In genomic region chr12:105393586-105393985, GRCh38 we compare ENCODE assay signal across 21 cellular contexts.
DNase-seq lines count a peak whose midpoint lies in the region; ATAC-seq and TF ChIP-seq lines count a peak whose summit lies in the region.
"Had no signal": no experiment of that assay in that cellular context is flagged by ENCODE, and none has a peak within 500 bp of the region (broad histone marks: within the 10 kb centered on the region; RNA-seq: fewer than 3 reads in every experiment).

No MANE protein-coding gene starts in this region.

- peaks cover 27% of the 10 kb centered on the region for H3K36me3 Mint-ChIP-seq in HFFc6 (ENCODE audit: low read depth)
- H3K36me3 Mint-ChIP-seq in chondrocyte (ENCODE audit: low read depth) = peaks cover 8% of the 10 kb centered on the region
- peaks cover 7% of the 10 kb centered on the region for H3K36me3 Mint-ChIP-seq in activated CD4-positive, alpha-beta memory T cell treated with anti-CD3 and anti-CD28 coated beads for 36 hours

- CTCF ChIA-PET in activated CD4-positive, alpha-beta memory T cell treated with anti-CD3 and anti-CD28 coated beads for 36 hours (lab: Charles Lee) = no interaction called here

- ATAC-seq in GM18907 (IDR thresholded peaks at IDR 0.05; ENCODE audit: unreplicated experiment) = no peak
- ATAC-seq: GM12878, natural killer cell, Panc1, psoas muscle had no signal

- H3K4me1 Mint-ChIP-seq in HFFc6 (ENCODE audit: low read depth) (peaks cover 34% of the 10 kb centered on the region), chondrocyte (ENCODE audit: low read depth) (peaks cover 30% of the 10 kb centered on the region)
- H3K4me1 Mint-ChIP-seq in activated CD4-positive, alpha-beta memory T cell treated with anti-CD3 and anti-CD28 coated beads for 36 hours (ENCODE audit: low read depth) = no peaks in the 10 kb centered on the region

- H3K27ac Mint-ChIP-seq in HFFc6 = peak overlapping the region; percentile 19
- peak overlapping the region; percentile 85 for H3K27ac Mint-ChIP-seq in chondrocyte (ENCODE audit: unreplicated experiment)
- no peak overlapping the region for H3K27ac Mint-ChIP-seq in activated CD4-positive, alpha-beta memory T cell treated with anti-CD3 and anti-CD28 coated beads for 36 hours
- H3K27ac Mint-ChIP-seq: natural killer cell had no signal

- POLR2A ChIA-PET in activated CD4-positive, alpha-beta memory T cell treated with anti-CD3 and anti-CD28 coated beads for 36 hours (lab: Charles Lee) = no interaction called here

- no peak for TF ChIP-seq CTCF in HFFc6 (IDR thresholded peaks at IDR 0.05)
- no peak for TF ChIP-seq CTCF in chondrocyte (IDR thresholded peaks at IDR 0.05)

- intact Hi-C loops in activated CD4-positive, alpha-beta memory T cell treated with anti-CD3 and anti-CD28 coated beads for 36 hours (cut with micrococcal nuclease) = no loop called here

- DNase-seq in AG20443 (ENCODE audit: low spot score) = peak; percentile 46
- no peak for DNase-seq in HFFc6
- DNase-seq in chondrocyte (ENCODE audit: low spot score) = no peak
- DNase-seq in medulla oblongata (ENCODE audit: extremely low spot score) = peak; percentile 52
- DNase-seq in activated CD4-positive, alpha-beta T cell treated with anti-CD3 and anti-CD28 coated beads, Interleukin-2, amount 50 U/mL, for 4 hours = no peak
- DNase-seq in midbrain (lab: John Stamatoyannopoulos, UW) = no peak
- DNase-seq in activated CD4-positive, alpha-beta memory T cell treated with anti-CD3 and anti-CD28 coated beads for 36 hours = no peak
- DNase-seq: activated CD4-positive, alpha-beta T cell treated with anti-CD3 and anti-CD28 coated beads for 4 hours; activated naive CD4-positive, alpha-beta T cell treated with Interleukin-2 at 50 U/mL for 16 hours; BE2C; dorsolateral prefrontal cortex; GDM1; heart right ventricle; natural killer cell; NCI-H1436; NCI-H748 treated with DMSO at 0.1 percent for 48 hours; psoas muscle; spleen had no signal

- no peak overlapping the region for H3K4me3 Mint-ChIP-seq in HFFc6
- H3K4me3 Mint-ChIP-seq in chondrocyte (ENCODE audit: unreplicated experiment) = no peak overlapping the region
- H3K4me3 Mint-ChIP-seq in activated CD4-positive, alpha-beta memory T cell treated with anti-CD3 and anti-CD28 coated beads for 36 hours = no peak overlapping the region
- H3K4me3 Mint-ChIP-seq: natural killer cell had no signal

- H3K9me3 Mint-ChIP-seq in HFFc6 = no peaks in the 10 kb centered on the region; the same call in 1 of the 2 replicates
- H3K9me3 Mint-ChIP-seq in chondrocyte (ENCODE audit: low read depth) = no peaks in the 10 kb centered on the region
- peaks cover 10% of the 10 kb centered on the region for H3K9me3 Mint-ChIP-seq in activated CD4-positive, alpha-beta memory T cell treated with anti-CD3 and anti-CD28 coated beads for 36 hours

- H3K27me3 Mint-ChIP-seq in HFFc6 (ENCODE audit: insufficient read depth) (peaks cover 8% of the 10 kb centered on the region), chondrocyte (ENCODE audit: low read depth) (no peaks in the 10 kb centered on the region)
- no peaks in the 10 kb centered on the region for H3K27me3 Mint-ChIP-seq in activated CD4-positive, alpha-beta memory T cell treated with anti-CD3 and anti-CD28 coated beads for 36 hours

Comparison
In these comparisons a context has a peak if more than half of its experiments do, and no peak if none do; other contexts are left out.
1. DNase-seq: peak in AG20443 (single experiment) and medulla oblongata (single experiment); none in HFFc6 (single experiment), chondrocyte (single experiment), activated CD4-positive, alpha-beta T cell treated with anti-CD3 and anti-CD28 coated beads, Interleukin-2, amount 50 U/mL, for 4 hours (0 of 2), midbrain (single experiment) and activated CD4-positive, alpha-beta memory T cell treated with anti-CD3 and anti-CD28 coated beads for 36 hours (single experiment).